ENCODE assay signal across 8 cellular contexts in the genomic region with DNA sequence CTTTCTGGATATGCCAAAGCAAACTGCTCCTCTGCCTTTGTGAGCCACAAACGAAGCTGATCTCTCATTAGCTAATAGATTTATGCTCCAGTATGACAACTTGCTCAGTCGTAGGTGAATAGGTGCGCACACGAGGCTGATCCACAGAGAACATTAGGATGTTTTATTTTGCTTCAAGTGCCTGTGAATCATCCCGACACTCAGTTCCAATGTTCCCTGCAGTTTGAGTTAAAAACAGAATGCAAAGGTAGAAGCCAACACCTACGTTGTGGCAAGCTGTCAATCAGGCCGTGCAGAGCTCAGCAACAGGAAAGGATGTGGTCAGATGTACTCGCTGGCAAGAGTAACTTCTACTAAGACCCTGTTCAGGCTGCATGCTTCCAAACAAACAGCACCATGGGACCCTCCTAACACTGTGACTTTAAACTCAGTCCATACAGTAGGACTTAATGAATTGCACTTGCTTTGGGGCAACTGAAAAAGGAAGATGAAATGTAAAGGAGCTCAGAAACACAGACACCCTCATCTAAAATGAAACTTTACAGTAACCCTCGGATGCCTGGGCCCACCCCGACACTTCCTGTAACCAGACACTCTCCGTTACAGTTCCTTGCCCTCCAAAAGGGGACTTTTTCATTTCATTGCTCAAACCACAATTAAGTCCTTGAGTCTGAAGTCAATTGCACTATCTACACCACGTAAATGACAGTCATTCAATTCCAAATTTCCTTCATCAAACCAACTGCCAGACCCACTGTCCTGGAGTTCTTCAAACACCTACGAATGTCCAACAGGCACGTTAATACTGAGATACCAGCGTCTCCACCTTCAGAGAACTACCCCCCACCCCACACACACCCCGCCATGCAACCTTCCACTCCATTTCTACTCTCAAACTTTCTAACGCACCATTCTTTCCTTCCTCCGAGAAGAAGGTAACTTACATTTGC. TPM values are rescaled to one million over a fixed set of nuclear protein-coding genes. Genes with fewer than 3 reads are reported as not detected.
DNase-seq lines count a peak whose midpoint lies in the region; ATAC-seq lines count a peak whose summit lies in the region.

No MANE protein-coding gene starts in this region.

- H3K9me3 ChIP-seq in iPS-18c (ENCODE audit: control insufficient read depth, insufficient read depth, low read length) = no peaks in the 10 kb centered on the region

- no peaks in the 10 kb centered on the region for H3K9me3 Mint-ChIP-seq in activated T-cell treated with anti-CD3 and anti-CD28 coated beads, Interleukin-2, amount 50 U/mL, for 4 hours

- H3K27me3 Mint-ChIP-seq in activated T-cell treated with anti-CD3 and anti-CD28 coated beads, Interleukin-2, amount 50 U/mL, for 4 hours (ENCODE audit: low read depth) = no peaks in the 10 kb centered on the region

- peak overlapping the region; percentile 99 for H3K4me3 Mint-ChIP-seq in activated T-cell treated with anti-CD3 and anti-CD28 coated beads, Interleukin-2, amount 50 U/mL, for 4 hours

- H3K36me3 Mint-ChIP-seq in activated T-cell treated with anti-CD3 and anti-CD28 coated beads, Interleukin-2, amount 50 U/mL, for 4 hours (ENCODE audit: insufficient read depth) = peaks cover 16% of the 10 kb centered on the region

- peak; percentile 48 for DNase-seq in activated T-cell treated with anti-CD3 and anti-CD28 coated beads for 1 hour (ENCODE audit: low read depth)
- no peak for DNase-seq in activated T-cell treated with anti-CD3 and anti-CD28 coated beads for 4 hours
- peak; percentile 35 for DNase-seq in NCI-H345 treated with DMSO at 0.1 percent for 48 hours (lab: John Stamatoyannopoulos, UW; ENCODE audit: unreplicated experiment)
- peak; percentile 50 for DNase-seq in activated T-cell treated with anti-CD3 and anti-CD28 coated beads, Interleukin-2, amount 50 U/mL, for 4 hours
- DNase-seq in stimulated activated CD4-positive, alpha-beta T cell treated with anti-CD3 and anti-CD28 coated beads, Interleukin-2, amount 100 ng/mL, for 24 hours = peak; percentile 70 to 71
- no peak for DNase-seq in NCI-H2029 treated with DMSO at 0.1 percent for 48 hours (lab: John Stamatoyannopoulos, UW)

- peaks cover 52% of the 10 kb centered on the region for H3K4me1 Mint-ChIP-seq in activated T-cell treated with anti-CD3 and anti-CD28 coated beads, Interleukin-2, amount 50 U/mL, for 4 hours (ENCODE audit: low read depth)

- peak overlapping the region; percentile 77 for H3K4me3 ChIP-seq in iPS-18c (ENCODE audit: insufficient read depth, low read depth, low read length)

- peak; percentile 44 for ATAC-seq in HG02870 (IDR thresholded peaks at IDR 0.05; ENCODE audit: unreplicated experiment)
- peak; percentile 42 to 44 for ATAC-seq in activated T-cell treated with anti-CD3 and anti-CD28 coated beads, Interleukin-2, amount 50 U/mL, for 4 hours

RNA-seq across cellular contexts. Expression of a gene that starts 1.6 kb away (rescaled TPM):
- total RNA-seq in activated T-cell treated with anti-CD3 and anti-CD28 coated beads, Interleukin-2, amount 50 U/mL, for 4 hours = 10 to 100 TPM; 50.3 to 60.2 (median 58.2) TPM

Comparison
In these comparisons a context has a peak if more than half of its experiments do, and no peak if none do; other contexts are left out.
1. DNase-seq: peak in activated T-cell treated with anti-CD3 and anti-CD28 coated beads for 1 hour (single experiment), NCI-H345 treated with DMSO at 0.1 percent for 48 hours (single experiment), activated T-cell treated with anti-CD3 and anti-CD28 coated beads, Interleukin-2, amount 50 U/mL, for 4 hours (single experiment) and stimulated activated CD4-positive, alpha-beta T cell treated with anti-CD3 and anti-CD28 coated beads, Interleukin-2, amount 100 ng/mL, for 24 hours (2 of 2); none in activated T-cell treated with anti-CD3 and anti-CD28 coated beads for 4 hours (single experiment) and NCI-H2029 treated with DMSO at 0.1 percent for 48 hours (single experiment).